8 cellular contexts compared by ENCODE assay signal in the genomic region with DNA sequence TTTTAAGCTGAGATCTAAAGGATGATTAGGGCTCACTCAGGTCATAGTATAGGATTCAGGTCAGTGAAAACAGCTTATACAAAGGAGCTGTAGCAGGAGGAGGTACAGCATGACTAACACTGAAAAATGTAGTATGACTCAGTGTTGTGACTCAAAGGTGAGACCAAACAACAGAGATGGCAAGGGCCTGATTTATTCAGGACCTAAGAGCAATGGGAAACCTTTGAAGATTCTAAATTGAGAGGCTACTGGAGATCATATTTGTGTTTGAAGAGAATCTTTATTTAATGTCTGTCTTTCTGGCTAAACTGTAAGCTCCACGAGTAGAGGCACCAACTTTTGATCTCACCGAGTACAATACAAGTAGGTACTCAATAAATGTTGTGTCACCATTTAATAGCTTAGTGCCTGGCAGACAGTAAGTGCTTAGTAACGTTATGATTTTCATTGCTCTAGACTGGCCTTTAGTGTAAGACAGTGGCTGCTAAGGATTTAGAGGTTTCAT. TPM values are rescaled to one million over a fixed set of nuclear protein-coding genes. Genes with fewer than 3 reads are reported as not detected.
DNase-seq lines count a peak whose midpoint lies in the region; ATAC-seq, FAIRE-seq and TF ChIP-seq lines count a peak whose summit lies in the region.

No MANE protein-coding gene starts in this region.

- peak; percentile 40 for FAIRE-seq in GM12892 (lab: Jason Lieb, UNC)

- DNase-seq in GM12892 (ENCODE audit: insufficient read length) (no peak), T1000 (lab: John Stamatoyannopoulos, UW) (peak; percentile 22), lung microvascular endothelial cell (ENCODE audit: low read depth in 2 of 2) (peak; percentile 43 to 67), amygdala (lab: John Stamatoyannopoulos, UW) (no peak), anterior cingulate cortex (lab: John Stamatoyannopoulos, UW) (no peak)
- DNase-seq in activated naive CD4-positive, alpha-beta T cell treated with Interleukin-2 at 50 U/mL for 16 hours: no peak

- peak; percentile 76 for ATAC-seq in HG02798 (IDR thresholded peaks at IDR 0.05; ENCODE audit: poor library complexity, unreplicated experiment)
- no peak for ATAC-seq in GM19324 (IDR thresholded peaks at IDR 0.05; ENCODE audit: low FRiP score, unreplicated experiment)

- TF ChIP-seq POLR2A in GM12892 (IDR thresholded peaks at IDR 0.05; ENCODE audit: low read depth, low read length): no peak

RNA-seq across cellular contexts. Expression of gene PRKAA2, which starts 43.5 kb away (rescaled TPM):
- not detected for polyA plus RNA-seq in GM12892 (2012; ENCODE audit: missing spikeins)
- total RNA-seq in lung microvascular endothelial cell: 1.7 and 4.0 TPM in 2 replicates

Comparison
In these comparisons a context has a peak if more than half of its experiments do, and no peak if none do; other contexts are left out.
1. DNase-seq: peak in T1000 (single experiment) and lung microvascular endothelial cell (2 of 2); none in GM12892 (single experiment), amygdala (0 of 56), anterior cingulate cortex (0 of 58) and activated naive CD4-positive, alpha-beta T cell treated with Interleukin-2 at 50 U/mL for 16 hours (single experiment).